In the genomic region with DNA sequence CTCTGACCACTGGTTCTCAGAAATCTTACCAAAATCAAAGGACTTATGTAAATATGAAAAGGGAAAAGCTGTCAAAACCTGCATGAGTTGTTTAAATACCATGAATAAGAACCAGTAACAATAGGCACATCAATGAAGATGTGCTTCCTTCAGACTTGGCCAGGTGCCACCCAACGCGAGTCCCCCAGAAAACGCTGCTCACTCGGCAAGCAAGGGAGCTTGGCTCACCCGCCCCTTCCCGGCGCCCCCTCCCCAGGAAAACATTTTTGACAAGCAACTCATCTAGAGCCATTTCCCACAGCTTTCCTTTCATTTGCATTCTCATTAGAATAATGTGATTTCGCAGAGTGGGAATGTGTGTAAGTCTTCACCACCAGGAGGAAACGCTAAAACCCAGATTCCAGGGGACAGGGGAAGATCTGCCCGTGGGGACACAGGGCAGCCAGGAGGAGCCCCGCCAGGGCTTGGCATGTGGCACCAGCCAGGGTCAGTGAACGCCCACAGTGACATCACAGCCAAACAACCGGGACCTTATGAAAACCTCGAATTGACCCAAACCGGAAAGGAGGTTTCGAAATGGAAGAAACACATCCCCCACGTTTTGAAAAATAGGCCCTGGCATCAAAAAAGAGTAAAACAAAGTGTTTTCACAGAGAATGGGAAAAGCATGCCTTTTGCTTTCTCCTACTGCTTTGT, we compare ENCODE assay signal across 28 cellular contexts.
A peak's percentile ranks its signal among the peaks of the same experiment; 100 is the strongest.
DNase-seq lines count a peak whose midpoint lies in the region; ATAC-seq, FAIRE-seq and TF ChIP-seq lines count a peak whose summit lies in the region.
"Had no signal": no experiment of that assay in that cellular context is flagged by ENCODE, and none has a peak within 500 bp of the region (broad histone marks: within the 10 kb centered on the region; RNA-seq: fewer than 3 reads in every experiment).

No MANE protein-coding gene starts in this region.

- H3K18ac ChIP-seq in mesenchymal stem cell (ENCODE audit: low read depth in 1 of 2, low read length in 2 of 2) = no peak overlapping the region

- H3K9me3 Mint-ChIP-seq in astrocyte (ENCODE audit: unreplicated experiment) = no peaks in the 10 kb centered on the region
- H3K9me3 Mint-ChIP-seq: type B pancreatic cell had no signal

- FAIRE-seq in astrocyte (lab: Jason Lieb, UNC) = no peak
- FAIRE-seq: bronchial epithelial cell, GM12892, GM19239 had no signal

- H3K27me3 ChIP-seq in astrocyte (ENCODE audit: insufficient read depth, low read length) = no peaks in the 10 kb centered on the region
- no peaks in the 10 kb centered on the region for H3K27me3 ChIP-seq in mesenchymal stem cell (ENCODE audit: control insufficient read depth in 1 of 2, insufficient read depth in 1 of 2, low read length in 2 of 2)
- peaks cover 10% of the 10 kb centered on the region for H3K27me3 ChIP-seq in suprapubic skin

- no peak overlapping the region for H4K91ac ChIP-seq in mesenchymal stem cell (ENCODE audit: low read length)

- no peak for TF ChIP-seq POLR2A in suprapubic skin (IDR thresholded peaks at IDR 0.05)

- H3K27ac ChIP-seq in astrocyte (ENCODE audit: low read depth, low read length) (no peak overlapping the region), mesenchymal stem cell (ENCODE audit: low read length, poor library complexity, severe bottlenecking) (no peak overlapping the region), suprapubic skin (no peak overlapping the region)
- H3K27ac ChIP-seq: HL-60, RWPE1 had no signal

- ATAC-seq in left cardiac atrium = peak in 1 of 2 donors; percentile 57
- no peak for ATAC-seq in HG03175 (IDR thresholded peaks at IDR 0.05; ENCODE audit: unreplicated experiment)
- ATAC-seq: mucosa of descending colon; stimulated activated naive CD8-positive, alpha-beta T cell treated with anti-CD3 and anti-CD28 coated beads, Interleukin-15, amount 100 ng/mL, for 72 hours had no signal

- H2BK15ac ChIP-seq in mesenchymal stem cell (ENCODE audit: low read depth, poor library complexity, severe bottlenecking) = no peak overlapping the region

- H2BK120ac ChIP-seq in mesenchymal stem cell (ENCODE audit: low read depth, low read length) = no peak overlapping the region

- no peak overlapping the region for H3K23ac ChIP-seq in mesenchymal stem cell (ENCODE audit: low read length in 2 of 2)

- no peaks in the 10 kb centered on the region for H3K79me1 ChIP-seq in mesenchymal stem cell (replicated peaks; ENCODE audit: low read length, poor library complexity, severe bottlenecking)

- H2BK12ac ChIP-seq in mesenchymal stem cell (ENCODE audit: low read length in 2 of 2) = no peak overlapping the region

- peaks cover 14% of the 10 kb centered on the region for H3K4me1 Mint-ChIP-seq in astrocyte (ENCODE audit: low read depth, unreplicated experiment)
- H3K4me1 Mint-ChIP-seq: activated B cell treated with CpG ODN at 0.5 μM for 24 hours; stimulated activated naive CD8-positive, alpha-beta T cell treated with anti-CD3 and anti-CD28 coated beads, Interleukin-15, amount 100 ng/mL, for 72 hours had no signal

- H4K8ac ChIP-seq in mesenchymal stem cell (ENCODE audit: low read length) = no peak overlapping the region

- TF ChIP-seq EP300 in suprapubic skin (IDR thresholded peaks at IDR 0.05) = no peak

- TF ChIP-seq CTCF in astrocyte (IDR thresholded peaks at IDR 0.05; ENCODE audit: insufficient read depth, low read depth, low read length) = no peak
- TF ChIP-seq CTCF in suprapubic skin (IDR thresholded peaks at IDR 0.05) = no peak

- no peaks in the 10 kb centered on the region for H3K79me2 ChIP-seq in astrocyte (ENCODE audit: insufficient read depth, low read length)

- H2AFZ ChIP-seq in astrocyte (ENCODE audit: low read depth, low read length) = no peak overlapping the region
- no peak overlapping the region for H2AFZ ChIP-seq in mesenchymal stem cell (ENCODE audit: low read depth, low read length)

- H3K9me3 ChIP-seq in astrocyte (ENCODE audit: insufficient read depth, low read depth, low read length) = no peaks in the 10 kb centered on the region
- H3K9me3 ChIP-seq in mesenchymal stem cell (ENCODE audit: control insufficient read depth, low read length) = no peaks in the 10 kb centered on the region
- H3K9me3 ChIP-seq in suprapubic skin = no peaks in the 10 kb centered on the region
- H3K9me3 ChIP-seq: mucosa of descending colon had no signal

- no peaks in the 10 kb centered on the region for H3K36me3 ChIP-seq in astrocyte (ENCODE audit: insufficient read depth, low read length)
- H3K36me3 ChIP-seq in mesenchymal stem cell (ENCODE audit: control insufficient read depth in 1 of 2, insufficient read depth in 2 of 2, low read depth in 1 of 2, low read length in 2 of 2) = no peaks in the 10 kb centered on the region
- H3K36me3 ChIP-seq in suprapubic skin = no peaks in the 10 kb centered on the region

- no peaks in the 10 kb centered on the region for H3K36me3 Mint-ChIP-seq in astrocyte (ENCODE audit: low read depth, unreplicated experiment)
- H3K36me3 Mint-ChIP-seq: type B pancreatic cell had no signal

- H3K14ac ChIP-seq in mesenchymal stem cell (ENCODE audit: low read length in 2 of 2) = no peak overlapping the region

- no peak overlapping the region for H3K4me3 Mint-ChIP-seq in astrocyte (ENCODE audit: unreplicated experiment)
- H3K4me3 Mint-ChIP-seq: activated B cell treated with CpG ODN at 0.5 μM for 24 hours; stimulated activated naive CD8-positive, alpha-beta T cell treated with anti-CD3 and anti-CD28 coated beads, Interleukin-15, amount 100 ng/mL, for 72 hours; type B pancreatic cell had no signal

- H3K4me1 ChIP-seq in astrocyte (ENCODE audit: insufficient read depth, low read length) = no peaks in the 10 kb centered on the region
- no peaks in the 10 kb centered on the region for H3K4me1 ChIP-seq in mesenchymal stem cell (ENCODE audit: control insufficient read depth, insufficient read depth, low read depth, low read length)
- H3K4me1 ChIP-seq in suprapubic skin = no peaks in the 10 kb centered on the region

- no peak overlapping the region for H3K27ac Mint-ChIP-seq in astrocyte (ENCODE audit: unreplicated experiment)
- H3K27ac Mint-ChIP-seq: activated B cell treated with CpG ODN at 0.5 μM for 24 hours; stimulated activated naive CD8-positive, alpha-beta T cell treated with anti-CD3 and anti-CD28 coated beads, Interleukin-15, amount 100 ng/mL, for 72 hours; type B pancreatic cell had no signal

- intact Hi-C loops in left cardiac atrium (cut with DNase I) = no loop called here
- intact Hi-C loops in cardiac septum (cut with DNase I) = no loop called here

- no peaks in the 10 kb centered on the region for H4K20me1 ChIP-seq in astrocyte (ENCODE audit: insufficient read depth, low read length)

- H3K4me2 ChIP-seq in astrocyte (ENCODE audit: low read length) = peak overlapping the region; percentile 48
- H3K4me2 ChIP-seq in mesenchymal stem cell (ENCODE audit: low read length, poor library complexity, severe bottlenecking) = no peak overlapping the region

- WGBS in mesenchymal stem cell = 83% methylated on average over 17 of the region's 17 CpGs
- 58% methylated on average over 17 of the region's 17 CpGs for WGBS in suprapubic skin

- H2BK5ac ChIP-seq in mesenchymal stem cell (ENCODE audit: low read depth, low read length, poor library complexity, severe bottlenecking) = no peak overlapping the region

- H3K9ac ChIP-seq in astrocyte (ENCODE audit: low read length) (no peak overlapping the region), mesenchymal stem cell (ENCODE audit: low read length) (no peak overlapping the region)

- H3K4ac ChIP-seq in mesenchymal stem cell (ENCODE audit: low read depth in 1 of 2, low read length in 2 of 2) = no peak overlapping the region

- H3K27me3 Mint-ChIP-seq in astrocyte (ENCODE audit: low read depth, unreplicated experiment) = peaks cover 9% of the 10 kb centered on the region
- H3K27me3 Mint-ChIP-seq: activated B cell treated with CpG ODN at 0.5 μM for 24 hours; stimulated activated naive CD8-positive, alpha-beta T cell treated with anti-CD3 and anti-CD28 coated beads, Interleukin-15, amount 100 ng/mL, for 72 hours had no signal

- H3K4me3 ChIP-seq in astrocyte (ENCODE audit: insufficient read depth, low read depth, low read length) = no peak overlapping the region
- H3K4me3 ChIP-seq in mesenchymal stem cell (ENCODE audit: insufficient read depth in 1 of 2, low read depth in 1 of 2, low read length in 2 of 2) = no peak overlapping the region
- no peak overlapping the region for H3K4me3 ChIP-seq in suprapubic skin
- H3K4me3 ChIP-seq: mucosa of descending colon had no signal

- DNase-seq in left cardiac atrium = peak; percentile 48
- DNase-seq in cardiac septum (ENCODE audit: low spot score) = no peak
- DNase-seq in astrocyte (ENCODE audit: low read depth) = peak; percentile 17
- DNase-seq in mesenchymal stem cell = peak; percentile 6
- peak; percentile 65 to 74 for DNase-seq in suprapubic skin (ENCODE audit: low spot score in 2 of 2)
- no peak for DNase-seq in NCI-H748 treated with DMSO at 0.1 percent for 48 hours (lab: John Stamatoyannopoulos, UW)
- no peak for DNase-seq in NCI-H1092 treated with DMSO at 0.1 percent for 48 hours (lab: John Stamatoyannopoulos, UW)
- DNase-seq: 8988T; activated B cell treated with CpG ODN at 0.5 μM for 24 hours; activated CD4-positive, alpha-beta T cell treated with anti-CD3 and anti-CD28 coated beads, Interleukin-2, amount 50 U/mL, for 48 hours; activated gamma-delta T cell treated with Interleukin-2 at 50 U/mL for 16 hours; dermis blood vessel endothelial cell; DMS79; foreskin melanocyte; hippocampal formation; mucosa of descending colon; NCI-H1694; NCI-H2171 treated with DMSO at 0.1 percent for 48 hours; NCI-H524 treated with DMSO at 0.1 percent for 48 hours; stimulated activated CD4-positive, alpha-beta T cell treated with anti-CD3 and anti-CD28 coated beads, Interleukin-12 subunit alpha, Interleukin-12 subunit beta, amount 100 ng/mL, for 4 hours; stimulated activated naive CD8-positive, alpha-beta T cell treated with anti-CD3 and anti-CD28 coated beads, Interleukin-15, amount 100 ng/mL, for 72 hours had no signal

- H2AK5ac ChIP-seq in mesenchymal stem cell (ENCODE audit: low read length, severe bottlenecking) = no peak overlapping the region

Comparison
In these comparisons a context has a peak if more than half of its experiments do, and no peak if none do; other contexts are left out.
1. DNase-seq: peak in left cardiac atrium (single experiment), astrocyte (single experiment), mesenchymal stem cell (single experiment) and suprapubic skin (2 of 2); none in cardiac septum (single experiment), NCI-H748 treated with DMSO at 0.1 percent for 48 hours (single experiment) and NCI-H1092 treated with DMSO at 0.1 percent for 48 hours (single experiment).